In the genomic region with DNA sequence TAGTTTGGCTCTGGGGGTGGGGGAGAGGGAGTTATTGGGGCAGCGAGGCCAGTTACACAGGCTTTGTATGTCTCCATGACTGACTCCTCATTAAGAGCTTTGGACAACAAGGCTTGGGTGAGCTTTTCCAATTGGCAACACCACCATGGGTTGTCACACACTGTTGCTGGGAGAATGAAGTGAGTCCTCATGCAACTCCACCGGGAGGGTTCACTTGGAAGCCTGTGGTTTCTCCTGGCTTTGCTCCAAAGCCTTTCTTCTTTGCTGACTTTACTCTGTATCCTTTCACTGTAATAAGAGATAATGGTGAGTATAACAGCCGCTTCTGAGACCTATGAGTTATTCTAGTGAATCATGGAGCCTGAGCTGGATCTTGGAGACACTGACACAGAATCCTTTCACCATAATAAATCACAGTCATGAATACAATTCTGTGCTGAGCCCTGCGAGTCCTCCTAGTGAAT, we compare ENCODE assay signal across 15 cellular contexts. TPM values are rescaled to one million over a fixed set of nuclear protein-coding genes. Genes with fewer than 3 reads are reported as not detected.
DNase-seq lines count a peak whose midpoint lies in the region; ATAC-seq, FAIRE-seq and TF ChIP-seq lines count a peak whose summit lies in the region.
"Had no signal": no experiment of that assay in that cellular context is flagged by ENCODE, and none has a peak within 500 bp of the region (broad histone marks: within the 10 kb centered on the region; RNA-seq: fewer than 3 reads in every experiment).

No MANE protein-coding gene starts in this region.

- H3K4me2 ChIP-seq in fibroblast of lung (ENCODE audit: extremely low read depth, insufficient read depth, low read length) (no peak overlapping the region), osteoblast (ENCODE audit: insufficient read depth, low read length) (peak overlapping the region; percentile 40)

- H3K9me3 Mint-ChIP-seq in activated CD4-positive, alpha-beta T cell treated with anti-CD3 and anti-CD28 coated beads for 36 hours (ENCODE audit: low read depth): no peaks in the 10 kb centered on the region
- H3K9me3 Mint-ChIP-seq: activated T-cell treated with anti-CD3 and anti-CD28 coated beads, Interleukin-2, amount 50 U/mL, for 72 hours; stimulated activated naive CD8-positive, alpha-beta T cell treated with anti-CD3 and anti-CD28 coated beads, Interleukin-15, Interleukin-2, amounts not matched to agents 100 ng/mL and 50 ng/mL, for 24 hours; WTC11 had no signal

- no peak for TF ChIP-seq CTCF in fibroblast of lung (conservative IDR thresholded peaks at IDR 0.05 in 1 of 2, IDR thresholded peaks at IDR 0.05 in 1 of 2; ENCODE audit: low read depth in 1 of 2, low read length in 2 of 2)
- no peak for TF ChIP-seq CTCF in osteoblast (IDR thresholded peaks at IDR 0.05; ENCODE audit: extremely low read depth, low read depth, low read length)

- no peak overlapping the region for H3K9ac ChIP-seq in fibroblast of lung (ENCODE audit: insufficient read depth, low read length)

- no peak overlapping the region for H3K27ac Mint-ChIP-seq in activated CD4-positive, alpha-beta T cell treated with anti-CD3 and anti-CD28 coated beads for 36 hours
- H3K27ac Mint-ChIP-seq: activated T-cell treated with anti-CD3 and anti-CD28 coated beads, Interleukin-2, amount 50 U/mL, for 72 hours; stimulated activated naive CD8-positive, alpha-beta T cell treated with anti-CD3 and anti-CD28 coated beads, Interleukin-15, Interleukin-2, amounts not matched to agents 100 ng/mL and 50 ng/mL, for 24 hours; WTC11 had no signal

- H2AFZ ChIP-seq in fibroblast of lung (ENCODE audit: low read length) (no peak overlapping the region), osteoblast (ENCODE audit: low read length) (no peak overlapping the region)

- no peak for ATAC-seq in activated CD4-positive, alpha-beta T cell treated with anti-CD3 and anti-CD28 coated beads for 36 hours
- ATAC-seq: activated T-cell treated with anti-CD3 and anti-CD28 coated beads, Interleukin-2, amount 50 U/mL, for 72 hours; gastroesophageal sphincter; GM12878; WTC11 had no signal

- H3K4me1 ChIP-seq in fibroblast of lung (ENCODE audit: control insufficient read depth, extremely low read depth, insufficient read depth, low read length): peaks cover 15% of the 10 kb centered on the region
- H3K4me1 ChIP-seq in osteoblast (ENCODE audit: insufficient read depth, low read length): peaks cover 34% of the 10 kb centered on the region
- H3K4me1 ChIP-seq: gastroesophageal sphincter, pancreas had no signal

- no peaks in the 10 kb centered on the region for H4K20me1 ChIP-seq in fibroblast of lung (ENCODE audit: control insufficient read depth, extremely low read depth, insufficient read depth, low read length)
- H4K20me1 ChIP-seq in osteoblast (ENCODE audit: insufficient read depth, low read length): no peaks in the 10 kb centered on the region

- no peaks in the 10 kb centered on the region for H3K4me1 Mint-ChIP-seq in activated CD4-positive, alpha-beta T cell treated with anti-CD3 and anti-CD28 coated beads for 36 hours

- FAIRE-seq in RCC 7860 (lab: Jason Lieb, UNC): peak; percentile 77
- FAIRE-seq: D721Med, GM12878, pancreas had no signal

- POLR2A ChIA-PET in activated CD4-positive, alpha-beta T cell treated with anti-CD3 and anti-CD28 coated beads for 36 hours (lab: Charles Lee): no interaction called here

- DNase-seq in Daoy (ENCODE audit: low read depth): peak; percentile 75
- peak; percentile 91 for DNase-seq in RCC 7860 (ENCODE audit: low spot score)
- peak; percentile 77 to 96 for DNase-seq in fibroblast of lung (ENCODE audit: low read depth in 2 of 2)
- peak; percentile 93 for DNase-seq in osteoblast (ENCODE audit: insufficient read length, low spot score, missing footprints)
- no peak for DNase-seq in stimulated activated CD4-positive, alpha-beta T cell treated with anti-CD3 and anti-CD28 coated beads, Interleukin-4, amount 100 ng/mL, for 4 hours
- no peak for DNase-seq in NCI-H774 (lab: John Stamatoyannopoulos, UW)
- no peak for DNase-seq in NCI-H1930 (lab: John Stamatoyannopoulos, UW)
- DNase-seq in activated CD4-positive, alpha-beta T cell treated with anti-CD3 and anti-CD28 coated beads for 36 hours: no peak
- DNase-seq: activated T-cell treated with anti-CD3 and anti-CD28 coated beads, Interleukin-2, amount 50 U/mL, for 72 hours; pancreas had no signal

- CTCF ChIA-PET in activated CD4-positive, alpha-beta T cell treated with anti-CD3 and anti-CD28 coated beads for 36 hours (lab: Charles Lee): interaction anchor here (4.4 kb wide), 1 partner anchor 87 kb away, joined by 25 read pairs; no protein-coding TSS in a partner anchor

- H3K36me3 Mint-ChIP-seq in activated CD4-positive, alpha-beta T cell treated with anti-CD3 and anti-CD28 coated beads for 36 hours (ENCODE audit: low read depth): no peaks in the 10 kb centered on the region
- H3K36me3 Mint-ChIP-seq: WTC11 had no signal

- no peaks in the 10 kb centered on the region for H3K27me3 ChIP-seq in fibroblast of lung (ENCODE audit: control insufficient read depth, insufficient read depth, low read length)
- H3K27me3 ChIP-seq in osteoblast (ENCODE audit: insufficient read depth, low read length): no peaks in the 10 kb centered on the region
- H3K27me3 ChIP-seq: gastroesophageal sphincter, pancreas had no signal

- H3K27ac ChIP-seq in fibroblast of lung (ENCODE audit: insufficient read depth, low read length) (no peak overlapping the region), osteoblast (ENCODE audit: low read depth, low read length) (peak overlapping the region; percentile 78)
- H3K27ac ChIP-seq: gastroesophageal sphincter, pancreas had no signal

- H3K27me3 Mint-ChIP-seq in activated CD4-positive, alpha-beta T cell treated with anti-CD3 and anti-CD28 coated beads for 36 hours: peaks cover 9% of the 10 kb centered on the region

- intact Hi-C loops in activated CD4-positive, alpha-beta T cell treated with anti-CD3 and anti-CD28 coated beads for 36 hours (cut with DNase I, micrococcal nuclease): no loop called here

- H3K9me3 ChIP-seq in fibroblast of lung (ENCODE audit: control insufficient read depth, insufficient read depth, low read depth, low read length) (no peaks in the 10 kb centered on the region), osteoblast (ENCODE audit: low read depth, low read length) (no peaks in the 10 kb centered on the region)
- H3K9me3 ChIP-seq: gastroesophageal sphincter, pancreas had no signal

- H3K4me3 Mint-ChIP-seq in activated CD4-positive, alpha-beta T cell treated with anti-CD3 and anti-CD28 coated beads for 36 hours: no peak overlapping the region
- H3K4me3 Mint-ChIP-seq: activated T-cell treated with anti-CD3 and anti-CD28 coated beads, Interleukin-2, amount 50 U/mL, for 72 hours; stimulated activated naive CD8-positive, alpha-beta T cell treated with anti-CD3 and anti-CD28 coated beads, Interleukin-15, Interleukin-2, amounts not matched to agents 100 ng/mL and 50 ng/mL, for 24 hours; WTC11 had no signal

- no peaks in the 10 kb centered on the region for H3K79me2 ChIP-seq in fibroblast of lung (ENCODE audit: control insufficient read depth, insufficient read depth, low read length)
- H3K79me2 ChIP-seq in osteoblast (ENCODE audit: insufficient read depth, low read length): no peaks in the 10 kb centered on the region

- H3K4me3 ChIP-seq in fibroblast of lung (replicated peaks in 1 of 4; ENCODE audit: control extremely low read depth in 1 of 4, insufficient read depth in 1 of 4, low read depth in 3 of 4, low read length in 4 of 4) (no peak overlapping the region), osteoblast (ENCODE audit: insufficient read depth, low read length) (no peak overlapping the region)
- H3K4me3 ChIP-seq: gastroesophageal sphincter, GM12878, pancreas had no signal

- H3K36me3 ChIP-seq in fibroblast of lung (ENCODE audit: control insufficient read depth, insufficient read depth, low read length): no peaks in the 10 kb centered on the region
- H3K36me3 ChIP-seq in osteoblast (ENCODE audit: insufficient read depth, low read length): no peaks in the 10 kb centered on the region
- H3K36me3 ChIP-seq: gastroesophageal sphincter, pancreas had no signal

RNA-seq across cellular contexts. Expression of a gene that starts 24.9 kb away (rescaled TPM):
- total RNA-seq in Daoy (2014; rRNA removed; shearing (Covaris generic)): 197 and 243 TPM in 2 replicates
- total RNA-seq in fibroblast of lung: 291 and 303 TPM in 2 replicates
- 323 and 345 TPM in 2 replicates for polyA plus RNA-seq in fibroblast of lung
- 445 and 471 TPM in 2 replicates for polyA plus RNA-seq in fibroblast of lung (2012)
- polyA minus RNA-seq in fibroblast of lung (ENCODE audit: low replicate concordance): 289 and 384 TPM in 2 replicates
- total RNA-seq in osteoblast: 280 and 286 TPM in 2 replicates
- 100 to 1,000 TPM; 270 to 289 TPM for total RNA-seq in activated CD4-positive, alpha-beta T cell treated with anti-CD3 and anti-CD28 coated beads for 36 hours

RNA-seq across cellular contexts. Expression of a gene that starts 46.8 kb away (rescaled TPM):
- 0.46 and 0.48 TPM in 2 replicates for total RNA-seq in Daoy (2014; rRNA removed; shearing (Covaris generic))
- 0.26 and 9.6 TPM in 2 replicates for total RNA-seq in fibroblast of lung
- 2.2 and 4.8 TPM in 2 replicates for polyA plus RNA-seq in fibroblast of lung
- 1.1 and 3.3 TPM in 2 replicates for polyA plus RNA-seq in fibroblast of lung (2012)
- polyA minus RNA-seq in fibroblast of lung (ENCODE audit: low replicate concordance): 7.9 and 22.8 TPM in 2 replicates
- 10.0 and 14.1 TPM in 2 replicates for total RNA-seq in osteoblast
- not detected for total RNA-seq in activated CD4-positive, alpha-beta T cell treated with anti-CD3 and anti-CD28 coated beads for 36 hours
- total RNA-seq: activated T-cell treated with anti-CD3 and anti-CD28 coated beads, Interleukin-2, amount 50 U/mL, for 72 hours; gastroesophageal sphincter; GM12878; pancreas had no signal

Comparison
In these comparisons a context has a peak if more than half of its experiments do, and no peak if none do; other contexts are left out.
1. DNase-seq: peak in Daoy (single experiment), RCC 7860 (single experiment), fibroblast of lung (2 of 2) and osteoblast (single experiment); none in stimulated activated CD4-positive, alpha-beta T cell treated with anti-CD3 and anti-CD28 coated beads, Interleukin-4, amount 100 ng/mL, for 4 hours (0 of 2), NCI-H774 (single experiment), NCI-H1930 (0 of 2) and activated CD4-positive, alpha-beta T cell treated with anti-CD3 and anti-CD28 coated beads for 36 hours (single experiment).